9 cellular contexts compared by ENCODE assay signal in genomic region chr3:49013738-49014660, GRCh38. TPM values are rescaled to one million over a fixed set of nuclear protein-coding genes. Genes with fewer than 3 reads are reported as not detected.
DNase-seq lines count a peak whose midpoint lies in the region; ATAC-seq, FAIRE-seq and TF ChIP-seq lines count a peak whose summit lies in the region.
"Had no signal": no experiment of that assay in that cellular context is flagged by ENCODE, and none has a peak within 500 bp of the region (broad histone marks: within the 10 kb centered on the region; RNA-seq: fewer than 3 reads in every experiment).

No MANE protein-coding gene starts in this region.

- DNase-seq in GM18507 (ENCODE audit: extremely low spot score, insufficient read length, low read depth) (no peak), T-helper 9 cell (peak; percentile 38), epithelial cell of proximal tubule (ENCODE audit: low read depth) (no peak), psoas muscle (peak in 1 of 2 donors; percentile 67), cerebellar nuclear complex (lab: John Stamatoyannopoulos, UW) (no peak), prostate gland (ENCODE audit: low spot score) (no peak)

- ATAC-seq in psoas muscle (peak; percentile 40 to 56 (median 44)), HG02884 (IDR thresholded peaks at IDR 0.05; ENCODE audit: unreplicated experiment) (no peak)

- H3K9me3 ChIP-seq in psoas muscle (no peaks in the 10 kb centered on the region), prostate gland (no peaks in the 10 kb centered on the region)

- TF ChIP-seq CTCF in C4-2B (conservative IDR thresholded peaks at IDR 0.05) (peak; percentile 74), epithelial cell of proximal tubule (conservative IDR thresholded peaks at IDR 0.05; ENCODE audit: low read depth, low read length) (peak; percentile 77), psoas muscle (IDR thresholded peaks at IDR 0.05) (peak; percentile 51), prostate gland (IDR thresholded peaks at IDR 0.05) (peak in 2 of 4 experiments; percentile 42 to 53)

- TF ChIP-seq POLR2A in prostate gland (IDR thresholded peaks at IDR 0.05) = no peak

- peak; percentile 53 for FAIRE-seq in GM18507 (lab: Jason Lieb, UNC)
- FAIRE-seq: islet of Langerhans had no signal

- WGBS in psoas muscle, 3 donors = 68 to 73% (median 70%) methylated on average over 24 of the region's 24 CpGs
- 78% methylated on average over 24 of the region's 24 CpGs for WGBS in prostate gland

- H3K4me1 ChIP-seq in psoas muscle = peaks cover 43% of the 10 kb centered on the region
- H3K4me1 ChIP-seq in prostate gland (replicated peaks) = peaks cover 3% of the 10 kb centered on the region

- peaks cover 3 to 55% of the 10 kb centered on the region in 2 donors for H3K36me3 ChIP-seq in psoas muscle (ENCODE audit: insufficient read depth in 1 of 2, low read depth in 1 of 2)
- H3K36me3 ChIP-seq in prostate gland = peaks cover 12 to 16% of the 10 kb centered on the region in 2 donors

- no peak overlapping the region for H3K27ac ChIP-seq in C4-2B
- peak overlapping the region; percentile 69 for H3K27ac ChIP-seq in psoas muscle
- no peak overlapping the region for H3K27ac ChIP-seq in prostate gland

- intact Hi-C loops in psoas muscle (cut with DNase I) (no loop called here), prostate gland (cut with DNase I) (no loop called here)

- H3K27me3 ChIP-seq in psoas muscle (ENCODE audit: insufficient read depth in 3 of 3, low read length in 2 of 3) (no peaks in the 10 kb centered on the region), prostate gland (replicated peaks; ENCODE audit: insufficient read depth) (no peaks in the 10 kb centered on the region)

- H3K4me3 ChIP-seq in epithelial cell of proximal tubule (ENCODE audit: low read depth, low read length) = no peak overlapping the region
- no peak overlapping the region for H3K4me3 ChIP-seq in psoas muscle
- no peak overlapping the region for H3K4me3 ChIP-seq in prostate gland

RNA-seq across cellular contexts. Expression of gene DALRD3, which starts 4.4 kb away (rescaled TPM):
- 55.0 and 64.3 TPM in 2 replicates for total RNA-seq in epithelial cell of proximal tubule
- 10 to 100 TPM in 1 of 4 donors, 1 to 10 TPM in 3; 7.5 to 10.4 (median 9.1) TPM for total RNA-seq in psoas muscle
- polyA plus RNA-seq in psoas muscle = 10 to 100 TPM; 11.0 to 19.9 (median 13.4) TPM
- total RNA-seq in prostate gland = 10 to 100 TPM; 50.2 to 60.3 TPM

RNA-seq across cellular contexts. Expression of gene WDR6, which starts 6.8 kb away (rescaled TPM):
- total RNA-seq in epithelial cell of proximal tubule = 86.1 and 99.5 TPM in 2 replicates
- total RNA-seq in psoas muscle = 10 to 100 TPM; 55.1 to 65.7 (median 59.6) TPM
- polyA plus RNA-seq in psoas muscle = 10 to 100 TPM; 30.5 to 49.5 (median 46.9) TPM
- 100 to 1,000 TPM; 128 to 223 TPM for total RNA-seq in prostate gland

RNA-seq across cellular contexts. Expression of gene NDUFAF3, which starts 7.9 kb away (rescaled TPM):
- total RNA-seq in epithelial cell of proximal tubule (160 and 280 TPM in 2 replicates), psoas muscle (100 to 1,000 TPM; 100 to 150 (median 112) TPM), prostate gland (100 to 1,000 TPM; 168 to 183 TPM)
- 10 to 100 TPM; 60.6 to 98.8 (median 85.7) TPM for polyA plus RNA-seq in psoas muscle

RNA-seq across cellular contexts. Expression of gene IMPDH2, which starts 15.2 kb away (rescaled TPM):
- total RNA-seq in epithelial cell of proximal tubule (253 and 258 TPM in 2 replicates), psoas muscle (100 to 1,000 TPM in 3 of 4 donors, 10 to 100 TPM in 1; 82.8 to 259 (median 209) TPM), prostate gland (100 to 1,000 TPM; 110 to 186 TPM)
- 100 to 1,000 TPM; 102 to 397 (median 233) TPM for polyA plus RNA-seq in psoas muscle

RNA-seq across cellular contexts. Expression of gene P4HTM, which starts 24.0 kb away (rescaled TPM):
- total RNA-seq in epithelial cell of proximal tubule (17.1 and 23.2 TPM in 2 replicates), psoas muscle (10 to 100 TPM; 11.1 to 17.0 (median 13.7) TPM), prostate gland (100 to 1,000 TPM in 1 of 2 donors, 10 to 100 TPM in 1; 56.0 to 101 TPM)
- polyA plus RNA-seq in psoas muscle = 1 to 10 TPM; 4.1 to 8.7 (median 8.5) TPM
